In genomic region chr14:74511966-74512365, GRCh38 we compare ENCODE assay signal across 14 cellular contexts.
"Had no signal": no experiment of that assay in that cellular context is flagged by ENCODE, and none has a peak within 500 bp of the region (broad histone marks: within the 10 kb centered on the region; RNA-seq: fewer than 3 reads in every experiment).

No MANE protein-coding gene starts in this region.

- H3K4me3 ChIP-seq: lung had no signal

- ATAC-seq: activated T-cell treated with anti-CD3 and anti-CD28 coated beads, Interleukin-2, amount 50 U/mL, for 4 hours; natural killer cell treated with Interleukin-12 subunit alpha and Interleukin-12 subunit beta and Interleukin-15 and Interleukin-18, amount 100 ng/mL, for 72 hours had no signal

- DNase-seq: activated CD4-positive, alpha-beta memory T cell treated with anti-CD3 and anti-CD28 coated beads for 36 hours; activated CD4-positive, alpha-beta T cell treated with anti-CD3 and anti-CD28 coated beads for 1 hour; activated naive CD8-positive, alpha-beta T cell treated with anti-CD3 and anti-CD28 coated beads, Interleukin-2, amount 10 ng/mL, durations not matched to agents 7 days and 5 days; activated T-cell treated with anti-CD3 and anti-CD28 coated beads, Interleukin-2, amount 50 U/mL, for 4 hours; caudate nucleus; cortex of kidney; effector CD8-positive, alpha-beta T cell; hippocampal formation; occipital lobe; stimulated activated CD4-positive, alpha-beta T cell treated with anti-CD3 and anti-CD28 coated beads, Interleukin-12 subunit alpha, Interleukin-12 subunit beta, amount 100 ng/mL, for 4 hours; stimulated activated naive CD4-positive, alpha-beta T cell; T-helper 9 cell had no signal
